11 cellular contexts compared by ENCODE assay signal in the genomic region with DNA sequence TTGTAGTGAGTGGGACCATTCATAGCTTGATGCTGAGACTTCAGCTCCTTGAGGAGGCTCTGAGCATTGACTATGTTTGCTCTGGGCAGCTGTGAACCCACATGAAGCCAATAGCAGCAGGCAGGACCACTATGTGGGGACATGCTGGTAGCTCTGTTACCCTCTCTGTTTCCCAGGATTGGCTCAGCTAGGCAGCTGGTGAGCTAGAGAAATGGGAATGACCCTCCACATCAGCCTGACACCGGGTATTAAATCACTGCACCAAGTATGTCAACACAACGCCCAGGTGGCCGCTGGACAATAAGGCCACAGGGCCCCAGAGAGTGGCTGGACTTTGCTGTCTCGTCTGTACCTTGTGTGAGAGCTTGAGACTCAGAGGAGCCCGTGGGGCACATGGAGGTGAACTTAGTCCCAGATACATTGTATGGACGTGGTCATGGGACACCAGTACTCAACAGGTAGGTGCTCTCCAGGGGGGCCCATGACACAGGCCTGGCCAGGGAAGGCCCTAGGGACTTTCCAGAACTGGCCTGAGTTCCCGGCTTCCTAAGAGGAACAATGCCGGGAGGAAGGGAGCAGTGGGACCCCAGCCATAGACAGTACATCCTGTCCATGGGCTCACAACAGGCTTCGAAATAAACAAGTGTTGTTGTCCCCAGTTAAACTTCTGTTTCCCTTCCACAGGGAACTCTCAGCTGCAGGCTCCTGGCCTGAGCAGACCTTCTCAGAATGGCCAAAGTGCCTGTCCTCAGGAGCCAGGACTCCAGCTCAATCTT. TPM values are rescaled to one million over a fixed set of nuclear protein-coding genes. Genes with fewer than 3 reads are reported as not detected.
DNase-seq lines count a peak whose midpoint lies in the region; ATAC-seq and TF ChIP-seq lines count a peak whose summit lies in the region.
"Had no signal": no experiment of that assay in that cellular context is flagged by ENCODE, and none has a peak within 500 bp of the region (broad histone marks: within the 10 kb centered on the region; RNA-seq: fewer than 3 reads in every experiment).

No MANE protein-coding gene starts in this region.

- TF ChIP-seq CTCF in colonic mucosa (IDR thresholded peaks at IDR 0.05) (no peak), heart right ventricle (IDR thresholded peaks at IDR 0.05) (no peak), osteoblast (IDR thresholded peaks at IDR 0.05; ENCODE audit: extremely low read depth, low read depth, low read length) (no peak), transverse colon (IDR thresholded peaks at IDR 0.05) (no peak)

- in situ Hi-C loops in transverse colon (cut with MboI; ENCODE audit: low pct_ligation_motif_present in 1 of 4, low pct_unique_long_range_greater_than_20kb in 1 of 4, low sequenced_read_pairs in 3 of 4) = no loop called here

- H3K4me1 ChIP-seq in colonic mucosa (no peaks in the 10 kb centered on the region), heart right ventricle (peaks cover 75 to 100% (median 100%) of the 10 kb centered on the region in 9 donors), osteoblast (ENCODE audit: insufficient read depth, low read length) (peaks cover 41% of the 10 kb centered on the region), transverse colon (peaks cover 55 to 86% (median 74%) of the 10 kb centered on the region in 4 donors)

- H2AFZ ChIP-seq in osteoblast (ENCODE audit: low read length) = no peak overlapping the region

- no peak for DNase-seq in colonic mucosa
- DNase-seq in heart right ventricle = peak; percentile 59 to 70
- peak; percentile 37 for DNase-seq in osteoblast (ENCODE audit: insufficient read length, low spot score, missing footprints)
- no peak for DNase-seq in transverse colon
- no peak for DNase-seq in DMS153 (lab: John Stamatoyannopoulos, UW)
- no peak for DNase-seq in GF-D8 (lab: John Stamatoyannopoulos, UW)
- DNase-seq: activated CD4-positive, alpha-beta T cell treated with anti-CD3 and anti-CD28 coated beads for 48 hours; NCI-H1417 treated with DMSO at 0.1 percent for 48 hours had no signal

- ATAC-seq in heart right ventricle (peak in 7 of 8 donors; percentile 1 to 48 (median 2)), GM21526 (IDR thresholded peaks at IDR 0.05; ENCODE audit: low FRiP score, unreplicated experiment) (no peak)
- ATAC-seq: mucosa of descending colon had no signal

- no peaks in the 10 kb centered on the region for H4K20me1 ChIP-seq in osteoblast (ENCODE audit: insufficient read depth, low read length)

- H3K36me3 ChIP-seq in colonic mucosa (no peaks in the 10 kb centered on the region), heart right ventricle (peaks cover 0 to 11% (median 0%) of the 10 kb centered on the region in 9 donors), osteoblast (ENCODE audit: insufficient read depth, low read length) (no peaks in the 10 kb centered on the region), transverse colon (no peaks in the 10 kb centered on the region)

- no peak overlapping the region for H3K4me3 ChIP-seq in colonic mucosa
- no peak overlapping the region for H3K4me3 ChIP-seq in heart right ventricle
- no peak overlapping the region for H3K4me3 ChIP-seq in osteoblast (ENCODE audit: insufficient read depth, low read length)
- no peak overlapping the region for H3K4me3 ChIP-seq in transverse colon
- H3K4me3 ChIP-seq: mucosa of descending colon had no signal

- H3K79me2 ChIP-seq in osteoblast (ENCODE audit: insufficient read depth, low read length) = no peaks in the 10 kb centered on the region

- intact Hi-C loops in colonic mucosa (cut with DNase I) (no loop called here), heart right ventricle (cut with DNase I) (loop anchor here in 6 of 10 donors (1.0 to 5.0 kb wide), 5 partner anchors 16 to 168 kb away; a partner anchor contains a TSS), transverse colon (cut with DNase I; ENCODE audit: low total_unique reads) (loop anchor here (5.0 kb wide), 1 partner anchor 168 kb away; a partner anchor contains a TSS)

- H3K4me2 ChIP-seq in osteoblast (ENCODE audit: insufficient read depth, low read length) = no peak overlapping the region

- WGBS in heart right ventricle, 2 donors = 46 to 51% methylated on average over 9 of the region's 9 CpGs
- WGBS in transverse colon (ENCODE audit: low coverage in 1 of 2), 2 donors = 74% methylated on average over 9 of the region's 9 CpGs; no CpG with 5 or more reads in 1 of the 2 donors

- peak overlapping the region; percentile 26 to 52 for H3K9ac ChIP-seq in colonic mucosa (ENCODE audit: low read depth in 2 of 2, low read length in 2 of 2)

- H3K9me3 ChIP-seq in colonic mucosa (no peaks in the 10 kb centered on the region), heart right ventricle (no peaks in the 10 kb centered on the region), osteoblast (ENCODE audit: low read depth, low read length) (no peaks in the 10 kb centered on the region), transverse colon (no peaks in the 10 kb centered on the region)
- H3K9me3 ChIP-seq: mucosa of descending colon had no signal

- TF ChIP-seq EP300 in transverse colon (IDR thresholded peaks at IDR 0.05; ENCODE audit: low read depth) = peak; percentile 84

- H3K27me3 ChIP-seq in colonic mucosa (no peaks in the 10 kb centered on the region), heart right ventricle (no peaks in the 10 kb centered on the region), osteoblast (ENCODE audit: insufficient read depth, low read length) (no peaks in the 10 kb centered on the region), transverse colon (no peaks in the 10 kb centered on the region)

- H3K27ac ChIP-seq in colonic mucosa = peak overlapping the region; percentile 71
- peak overlapping the region; percentile 87 to 99 (median 96) for H3K27ac ChIP-seq in heart right ventricle
- no peak overlapping the region for H3K27ac ChIP-seq in osteoblast (ENCODE audit: low read depth, low read length)
- peak overlapping the region; percentile 90 to 91 (median 90) for H3K27ac ChIP-seq in transverse colon

- no peak for TF ChIP-seq POLR2A in transverse colon (IDR thresholded peaks at IDR 0.05)

RNA-seq across cellular contexts. Expression of a gene that starts 35.2 kb away (rescaled TPM):
- total RNA-seq in colonic mucosa (10 to 100 TPM; 21.2 to 21.5 TPM), heart right ventricle (10 to 100 TPM; 11.3 to 26.3 (median 16.1) TPM), osteoblast (47.4 and 47.8 TPM in 2 replicates), transverse colon (10 to 100 TPM; 29.5 to 44.2 (median 33.1) TPM)
- polyA plus RNA-seq in heart right ventricle = 10 to 100 TPM; 16.8 to 24.6 TPM

RNA-seq across cellular contexts. Expression of a gene that starts 51.3 kb away (rescaled TPM):
- total RNA-seq in colonic mucosa (under 1 TPM; 0.05 to 0.11 TPM), heart right ventricle (1 to 10 TPM in 1 of 10 donors, under 1 TPM in 9; 0.10 to 1.2 (median 0.66) TPM), osteoblast (under 0.01 TPM in 1 of 2 replicates, not detected in the other), transverse colon (1 to 10 TPM in 1 of 4 donors, under 1 TPM in 3; 0.20 to 1.1 (median 0.58) TPM)
- polyA plus RNA-seq in heart right ventricle = under 1 TPM; 0.17 to 0.37 TPM
- total RNA-seq: Calu3 had no signal

Comparison
In these comparisons a context has a peak if more than half of its experiments do, and no peak if none do; other contexts are left out.
1. DNase-seq: peak in heart right ventricle (2 of 2) and osteoblast (single experiment); none in colonic mucosa (single experiment), transverse colon (single experiment), DMS153 (single experiment) and GF-D8 (single experiment).